Comparison of ENCODE assay signal across 8 cellular contexts in genomic region chr12:92139634-92140555, GRCh38. TPM values are rescaled to one million over a fixed set of nuclear protein-coding genes. Genes with fewer than 3 reads are reported as not detected.
A peak's percentile ranks its signal among the peaks of the same experiment; 100 is the strongest.
DNase-seq lines count a peak whose midpoint lies in the region; ATAC-seq and TF ChIP-seq lines count a peak whose summit lies in the region.

No MANE protein-coding gene starts in this region.

- in situ Hi-C loops in brain microvascular endothelial cell (cut with HindIII; ENCODE audit: low pct_ligation_motif_present, low sequenced_read_pairs): no loop called here
- in situ Hi-C loops in KBM-7 (cut with MboI; ENCODE audit: low pct_unique_long_range_greater_than_20kb, low sequenced_read_pairs): no loop called here

- H3K27me3 ChIP-seq in BE2C: no peaks in the 10 kb centered on the region
- H3K27me3 ChIP-seq in HUES6 (ENCODE audit: control insufficient read depth, insufficient read depth, low read length): no peaks in the 10 kb centered on the region
- no peaks in the 10 kb centered on the region for H3K27me3 ChIP-seq in brain microvascular endothelial cell (replicated peaks)
- H3K27me3 ChIP-seq in mucosa of stomach (ENCODE audit: control insufficient read depth, insufficient read depth, low read length): no peaks in the 10 kb centered on the region

- peaks cover 19% of the 10 kb centered on the region for H3K36me3 ChIP-seq in BE2C
- peaks cover 28% of the 10 kb centered on the region for H3K36me3 ChIP-seq in HUES6 (ENCODE audit: control insufficient read depth, insufficient read depth, low read length)
- peaks cover 11% of the 10 kb centered on the region for H3K36me3 ChIP-seq in brain microvascular endothelial cell (replicated peaks)
- no peaks in the 10 kb centered on the region for H3K36me3 ChIP-seq in mucosa of stomach (ENCODE audit: control insufficient read depth, insufficient read depth, low read length)

- no peak overlapping the region for H3K9ac ChIP-seq in HUES6 (ENCODE audit: low read length)
- H3K9ac ChIP-seq in mucosa of stomach (ENCODE audit: low read length): peak overlapping the region; percentile 97

- H3K4me1 ChIP-seq in BE2C: 0 out of 2 replicates have a peak, but pooled peaks cover under 1% of the 10 kb centered on the region
- peaks cover 62% of the 10 kb centered on the region for H3K4me1 ChIP-seq in HUES6 (ENCODE audit: control insufficient read depth, insufficient read depth, low read length)
- H3K4me1 ChIP-seq in mucosa of stomach (ENCODE audit: control insufficient read depth, insufficient read depth, low read length): peaks cover 36% of the 10 kb centered on the region

- DNase-seq in BE2C (no peak), brain microvascular endothelial cell (no peak), NCI-H446 (lab: John Stamatoyannopoulos, UW) (no peak), KBM-7 (no peak), hippocampal formation (lab: John Stamatoyannopoulos, UW) (no peak)

- no peak for TF ChIP-seq CTCF in BE2C (IDR thresholded peaks at IDR 0.05; ENCODE audit: low read depth, low read length)
- TF ChIP-seq CTCF in brain microvascular endothelial cell (IDR thresholded peaks at IDR 0.05; ENCODE audit: low read depth, low read length, missing control alignments): no peak

- no peak for ATAC-seq in GM21515 (IDR thresholded peaks at IDR 0.05; ENCODE audit: unreplicated experiment)

- H3K27ac ChIP-seq in HUES6 (ENCODE audit: low read depth, low read length) (0 out of 2 replicates have a peak overlapping the region, but pooled peaks have one; percentile 7), brain microvascular endothelial cell (no peak overlapping the region)

- H3K9me3 ChIP-seq in BE2C (no peaks in the 10 kb centered on the region), HUES6 (ENCODE audit: control insufficient read depth, insufficient read depth, low read depth, low read length) (no peaks in the 10 kb centered on the region), mucosa of stomach (ENCODE audit: control insufficient read depth, low read length) (no peaks in the 10 kb centered on the region)

- H3K4me3 ChIP-seq in BE2C (ENCODE audit: low read depth, low read length) (peak overlapping the region; percentile 95), HUES6 (ENCODE audit: low read depth, low read length) (peak overlapping the region; percentile 88), brain microvascular endothelial cell (ENCODE audit: low read depth, low read length) (peak overlapping the region; percentile 93), mucosa of stomach (ENCODE audit: low read length) (peak overlapping the region; percentile 7)

RNA-seq across cellular contexts. Expression of gene BTG1, which starts 5.8 kb away (rescaled TPM):
- 51.7 TPM for polyA plus RNA-seq in BE2C (2012; ENCODE audit: insufficient read depth, insufficient read length, low read depth)

Comparison
In these comparisons a context has a peak if more than half of its experiments do, and no peak if none do; other contexts are left out.
1. H3K4me3 ChIP-seq: peak in every context shown above with its lines; median percentile 95 in BE2C; 93 in brain microvascular endothelial cell; 88 in HUES6; 7 in mucosa of stomach.